Comparison of ENCODE assay signal across 9 cellular contexts in genomic region chr20:59011874-59012157, GRCh38. TPM values are rescaled to one million over a fixed set of nuclear protein-coding genes. Genes with fewer than 3 reads are reported as not detected.
DNase-seq lines count a peak whose midpoint lies in the region; FAIRE-seq and TF ChIP-seq lines count a peak whose summit lies in the region.
"Not testable (repeated sequence)": the region's sequence is repeated elsewhere in the genome, so short reads cannot be mapped to it uniquely, and the experiment has no call there.
"Had no signal": no experiment of that assay in that cellular context is flagged by ENCODE, and none has a peak within 500 bp of the region (broad histone marks: within the 10 kb centered on the region; RNA-seq: fewer than 3 reads in every experiment).

No MANE protein-coding gene starts in this region.

- peak overlapping the region; percentile 40 for H2AK5ac ChIP-seq in mesenchymal stem cell (ENCODE audit: low read length, severe bottlenecking)
- not testable (repeated sequence) for H2AK5ac ChIP-seq in trophoblast cell (ENCODE audit: low read length)

- not testable (repeated sequence) for H3K9me3 Mint-ChIP-seq in astrocyte (ENCODE audit: unreplicated experiment); dendritic cell treated with granulocyte-macrophage colony-stimulating factor and Interleukin-4, amounts not matched to agents 40 ng/mL and 50 ng/mL, for 4 days

- POLR2A ChIA-PET in RWPE1 (lab: Yijun Ruan, JAX; ENCODE audit: low non-redundant PET): not testable (repeated sequence)

- peak overlapping the region; percentile 64 for H3K27ac ChIP-seq in ACC112 (ENCODE audit: low read depth, low read length)
- peak overlapping the region; percentile 86; the same call in 1 of the 2 replicates for H3K27ac ChIP-seq in RWPE1
- H3K27ac ChIP-seq in astrocyte (ENCODE audit: low read depth, low read length): peak overlapping the region; percentile 79
- H3K27ac ChIP-seq in left ventricle myocardium inferior (replicated peaks): peak overlapping the region; percentile 59
- not testable (repeated sequence) for H3K27ac ChIP-seq in mesenchymal stem cell (ENCODE audit: low read length, poor library complexity, severe bottlenecking); trophoblast cell (ENCODE audit: low read depth, low read length)
- peak overlapping the region; percentile 57 for H3K27ac ChIP-seq in subcutaneous abdominal adipose tissue (ENCODE audit: low read depth, low read length)

- not testable (repeated sequence) for H3K18ac ChIP-seq in mesenchymal stem cell (ENCODE audit: low read depth in 1 of 2, low read length in 2 of 2); trophoblast cell (ENCODE audit: low read length)

- H3K36me3 Mint-ChIP-seq in astrocyte (ENCODE audit: low read depth, unreplicated experiment): not testable (repeated sequence)
- peaks cover 30% of the 10 kb centered on the region for H3K36me3 Mint-ChIP-seq in dendritic cell treated with granulocyte-macrophage colony-stimulating factor and Interleukin-4, amounts not matched to agents 40 ng/mL and 50 ng/mL, for 4 days (ENCODE audit: low read depth)

- not testable (repeated sequence) for H4K8ac ChIP-seq in mesenchymal stem cell (ENCODE audit: low read length); trophoblast cell (ENCODE audit: low read depth, low read length)

- H3K79me1 ChIP-seq in mesenchymal stem cell (replicated peaks; ENCODE audit: low read length, poor library complexity, severe bottlenecking): not testable (repeated sequence)
- peaks cover 21% of the 10 kb centered on the region for H3K79me1 ChIP-seq in trophoblast cell (ENCODE audit: low read length)

- not testable (repeated sequence) for H2BK12ac ChIP-seq in mesenchymal stem cell (ENCODE audit: low read length in 2 of 2)
- H2BK12ac ChIP-seq in trophoblast cell (ENCODE audit: low read length): peak overlapping the region; percentile 37

- peak overlapping the region; percentile 54 for H3K4me2 ChIP-seq in astrocyte (ENCODE audit: low read length)
- not testable (repeated sequence) for H3K4me2 ChIP-seq in mesenchymal stem cell (ENCODE audit: low read length, poor library complexity, severe bottlenecking); trophoblast cell (ENCODE audit: low read length)

- not testable (repeated sequence) for H2BK120ac ChIP-seq in mesenchymal stem cell (ENCODE audit: low read depth, low read length)
- peak overlapping the region; percentile 81 for H2BK120ac ChIP-seq in trophoblast cell (ENCODE audit: insufficient read depth, low read length, poor library complexity)

- H3K27ac Mint-ChIP-seq in astrocyte (ENCODE audit: unreplicated experiment): peak overlapping the region; percentile 100
- peak overlapping the region; percentile 90 for H3K27ac Mint-ChIP-seq in dendritic cell treated with granulocyte-macrophage colony-stimulating factor and Interleukin-4, amounts not matched to agents 40 ng/mL and 50 ng/mL, for 4 days

- not testable (repeated sequence) for DNase-seq in RWPE1 (ENCODE audit: low spot score); astrocyte (ENCODE audit: low read depth); left ventricle myocardium inferior; mesenchymal stem cell; trophoblast cell

- intact Hi-C loops in dendritic cell treated with granulocyte-macrophage colony-stimulating factor and Interleukin-4, amounts not matched to agents 40 ng/mL and 50 ng/mL, for 4 days (cut with micrococcal nuclease); left ventricle myocardium inferior (cut with micrococcal nuclease): not testable (repeated sequence)

- H4K12ac ChIP-seq in trophoblast cell (ENCODE audit: low read depth, low read length): not testable (repeated sequence)

- H3K27me3 ChIP-seq in ACC112 (ENCODE audit: insufficient read depth, low read length); astrocyte (ENCODE audit: insufficient read depth, low read length); left ventricle myocardium inferior (ENCODE audit: low read depth); mesenchymal stem cell (ENCODE audit: control insufficient read depth in 1 of 2, insufficient read depth in 1 of 2, low read length in 2 of 2); trophoblast cell (ENCODE audit: insufficient read depth, low read length); subcutaneous abdominal adipose tissue (ENCODE audit: control insufficient read depth in 5 of 5, insufficient read depth in 4 of 5, low read length in 5 of 5): not testable (repeated sequence)

- peaks cover 33% of the 10 kb centered on the region for H3K4me1 Mint-ChIP-seq in astrocyte (ENCODE audit: low read depth, unreplicated experiment)
- peaks cover 85% of the 10 kb centered on the region for H3K4me1 Mint-ChIP-seq in dendritic cell treated with granulocyte-macrophage colony-stimulating factor and Interleukin-4, amounts not matched to agents 40 ng/mL and 50 ng/mL, for 4 days (ENCODE audit: low read depth)

- H2BK15ac ChIP-seq in mesenchymal stem cell (ENCODE audit: low read depth, poor library complexity, severe bottlenecking): not testable (repeated sequence)

- not testable (repeated sequence) for TF ChIP-seq CTCF in RWPE1 (conservative IDR thresholded peaks at IDR 0.05; ENCODE audit: low read depth); astrocyte (IDR thresholded peaks at IDR 0.05; ENCODE audit: insufficient read depth, low read depth, low read length); left ventricle myocardium inferior (IDR thresholded peaks at IDR 0.05; ENCODE audit: borderline replicate concordance)

- not testable (repeated sequence) for FAIRE-seq in astrocyte (lab: Jason Lieb, UNC)

- H3K9me3 ChIP-seq in astrocyte (ENCODE audit: insufficient read depth, low read depth, low read length); left ventricle myocardium inferior (replicated peaks); mesenchymal stem cell (ENCODE audit: control insufficient read depth, low read length); trophoblast cell (ENCODE audit: insufficient read depth, low read depth, low read length); subcutaneous abdominal adipose tissue (ENCODE audit: control insufficient read depth in 5 of 5, low read length in 5 of 5): not testable (repeated sequence)

- H3K14ac ChIP-seq in mesenchymal stem cell (ENCODE audit: low read length in 2 of 2); trophoblast cell (ENCODE audit: low read length): not testable (repeated sequence)

- not testable (repeated sequence) for H3K27me3 Mint-ChIP-seq in astrocyte (ENCODE audit: low read depth, unreplicated experiment); dendritic cell treated with granulocyte-macrophage colony-stimulating factor and Interleukin-4, amounts not matched to agents 40 ng/mL and 50 ng/mL, for 4 days

- not testable (repeated sequence) for H3K36me3 ChIP-seq in ACC112 (ENCODE audit: insufficient read depth, low read length); astrocyte (ENCODE audit: insufficient read depth, low read length); left ventricle myocardium inferior; mesenchymal stem cell (ENCODE audit: control insufficient read depth in 1 of 2, insufficient read depth in 2 of 2, low read depth in 1 of 2, low read length in 2 of 2); trophoblast cell (ENCODE audit: control insufficient read depth in 1 of 2, insufficient read depth in 2 of 2, low read length in 2 of 2); subcutaneous abdominal adipose tissue (ENCODE audit: control insufficient read depth in 5 of 5, insufficient read depth in 5 of 5, low read length in 5 of 5)

- CTCF ChIA-PET in RWPE1 (lab: Yijun Ruan, JAX): interaction anchor here (0.7 kb wide), 2 partner anchors 13 to 67 kb away, joined by 3 to 4 read pairs; no protein-coding TSS in a partner anchor

- peaks cover 29% of the 10 kb centered on the region for H3K4me1 ChIP-seq in ACC112 (ENCODE audit: control insufficient read depth, insufficient read depth, low read length, unreplicated experiment)
- H3K4me1 ChIP-seq in astrocyte (ENCODE audit: insufficient read depth, low read length): peaks cover 40% of the 10 kb centered on the region
- H3K4me1 ChIP-seq in left ventricle myocardium inferior: peaks cover 57% of the 10 kb centered on the region
- H3K4me1 ChIP-seq in mesenchymal stem cell (ENCODE audit: control insufficient read depth, insufficient read depth, low read depth, low read length): peaks cover 32% of the 10 kb centered on the region
- peaks cover 25 to 30% of the 10 kb centered on the region in 2 experiments for H3K4me1 ChIP-seq in trophoblast cell (ENCODE audit: control insufficient read depth in 1 of 2, insufficient read depth in 2 of 2, low read length in 2 of 2)
- H3K4me1 ChIP-seq in subcutaneous abdominal adipose tissue (ENCODE audit: control insufficient read depth in 5 of 5, insufficient read depth in 5 of 5, low read length in 5 of 5): peaks cover 14 to 54% (median 45%) of the 10 kb centered on the region in 5 donors

- not testable (repeated sequence) for H4K91ac ChIP-seq in mesenchymal stem cell (ENCODE audit: low read length)
- H4K91ac ChIP-seq in trophoblast cell (ENCODE audit: low read depth, low read length): peak overlapping the region; percentile 82

- not testable (repeated sequence) for H3K4me3 Mint-ChIP-seq in astrocyte (ENCODE audit: unreplicated experiment); dendritic cell treated with granulocyte-macrophage colony-stimulating factor and Interleukin-4, amounts not matched to agents 40 ng/mL and 50 ng/mL, for 4 days

- peak overlapping the region; percentile 31 for H2AFZ ChIP-seq in ACC112 (ENCODE audit: low read length, unreplicated experiment)
- not testable (repeated sequence) for H2AFZ ChIP-seq in astrocyte (ENCODE audit: low read depth, low read length); mesenchymal stem cell (ENCODE audit: low read depth, low read length); trophoblast cell (ENCODE audit: insufficient read depth, low read length, poor library complexity)

- not testable (repeated sequence) for H3K23ac ChIP-seq in mesenchymal stem cell (ENCODE audit: low read length in 2 of 2); trophoblast cell (ENCODE audit: low read length)

- H2BK5ac ChIP-seq in mesenchymal stem cell (ENCODE audit: low read depth, low read length, poor library complexity, severe bottlenecking); trophoblast cell (ENCODE audit: low read depth, low read length, poor library complexity): not testable (repeated sequence)

- H3K79me2 ChIP-seq in ACC112 (ENCODE audit: control insufficient read depth, insufficient read depth, low read length, unreplicated experiment); astrocyte (ENCODE audit: insufficient read depth, low read length); trophoblast cell (ENCODE audit: control insufficient read depth, insufficient read depth, low read length, poor library complexity): not testable (repeated sequence)

- not testable (repeated sequence) for H3K4ac ChIP-seq in mesenchymal stem cell (ENCODE audit: low read depth in 1 of 2, low read length in 2 of 2); trophoblast cell (ENCODE audit: low read depth, low read length)

- WGBS in mesenchymal stem cell: 96% methylated on average over 2 of the region's 3 CpGs
- WGBS in trophoblast cell (ENCODE audit: extremely low coverage, insufficient coverage, insufficient read length): no CpG with 5 or more reads among the region's 3 CpGs

- peak overlapping the region; percentile 63 for H3K9ac ChIP-seq in astrocyte (ENCODE audit: low read length)
- not testable (repeated sequence) for H3K9ac ChIP-seq in mesenchymal stem cell (ENCODE audit: low read length); trophoblast cell (ENCODE audit: low read length); subcutaneous abdominal adipose tissue (ENCODE audit: low read length in 5 of 5)

- H3K4me3 ChIP-seq in ACC112 (ENCODE audit: low read depth, low read length) (peak overlapping the region; percentile 47), astrocyte (ENCODE audit: insufficient read depth, low read depth, low read length) (peak overlapping the region; percentile 1), left ventricle myocardium inferior (peak overlapping the region; percentile 32), subcutaneous abdominal adipose tissue (ENCODE audit: low read depth in 1 of 5, low read length in 5 of 5) (peak overlapping the region in 2 of 5 donors; percentile 16 to 44)
- H3K4me3 ChIP-seq in mesenchymal stem cell (ENCODE audit: insufficient read depth in 1 of 2, low read depth in 1 of 2, low read length in 2 of 2); trophoblast cell (ENCODE audit: low read depth, low read length): not testable (repeated sequence)

- not testable (repeated sequence) for H4K20me1 ChIP-seq in astrocyte (ENCODE audit: insufficient read depth, low read length)

RNA-seq across cellular contexts. Expression of gene CTSZ, which starts 4.8 kb away (rescaled TPM):
- total RNA-seq in astrocyte (112 and 126 TPM in 2 replicates), left ventricle myocardium inferior (131 TPM)
- polyA plus RNA-seq in mesenchymal stem cell (2013, experiment 1 of 2): 117 TPM
- polyA plus RNA-seq in mesenchymal stem cell (2013, experiment 2 of 2): 116 TPM
- polyA plus RNA-seq in trophoblast cell (2013): 62.0 and 62.5 TPM in 2 replicates

RNA-seq across cellular contexts. Expression of gene TUBB1, which starts 7.4 kb away (rescaled TPM):
- not detected in 2 replicates for total RNA-seq in astrocyte
- 0.30 TPM for total RNA-seq in left ventricle myocardium inferior
- polyA plus RNA-seq in mesenchymal stem cell (2013, experiment 1 of 2): not detected
- not detected for polyA plus RNA-seq in mesenchymal stem cell (2013, experiment 2 of 2)
- 0.12 TPM in 2 replicates for polyA plus RNA-seq in trophoblast cell (2013)
- total RNA-seq: Calu3 had no signal

RNA-seq across cellular contexts. Expression of gene ATP5F1E, which starts 20.3 kb away (rescaled TPM):
- total RNA-seq in astrocyte (91.0 and 94.4 TPM in 2 replicates), left ventricle myocardium inferior (134 TPM)
- polyA plus RNA-seq in mesenchymal stem cell (2013, experiment 1 of 2): 110 TPM
- polyA plus RNA-seq in mesenchymal stem cell (2013, experiment 2 of 2): 119 TPM
- 59.8 and 60.8 TPM in 2 replicates for polyA plus RNA-seq in trophoblast cell (2013)

RNA-seq across cellular contexts. Expression of gene NELFCD, which starts 30.8 kb away (rescaled TPM):
- total RNA-seq in astrocyte (56.7 and 70.4 TPM in 2 replicates), left ventricle myocardium inferior (30.4 TPM)
- 29.8 TPM for polyA plus RNA-seq in mesenchymal stem cell (2013, experiment 1 of 2)
- polyA plus RNA-seq in mesenchymal stem cell (2013, experiment 2 of 2): 30.4 TPM
- 40.7 and 44.1 TPM in 2 replicates for polyA plus RNA-seq in trophoblast cell (2013)

RNA-seq across cellular contexts. Expression of gene PRELID3B, which starts 30.8 kb away (rescaled TPM):
- total RNA-seq in astrocyte (55.1 and 68.8 TPM in 2 replicates), left ventricle myocardium inferior (46.6 TPM)
- polyA plus RNA-seq in mesenchymal stem cell (2013, experiment 1 of 2): 16.4 TPM
- polyA plus RNA-seq in mesenchymal stem cell (2013, experiment 2 of 2): 17.4 TPM
- polyA plus RNA-seq in trophoblast cell (2013): 15.5 and 16.5 TPM in 2 replicates
